ENCODE assay signal across 1 cellular context in the genomic region with DNA sequence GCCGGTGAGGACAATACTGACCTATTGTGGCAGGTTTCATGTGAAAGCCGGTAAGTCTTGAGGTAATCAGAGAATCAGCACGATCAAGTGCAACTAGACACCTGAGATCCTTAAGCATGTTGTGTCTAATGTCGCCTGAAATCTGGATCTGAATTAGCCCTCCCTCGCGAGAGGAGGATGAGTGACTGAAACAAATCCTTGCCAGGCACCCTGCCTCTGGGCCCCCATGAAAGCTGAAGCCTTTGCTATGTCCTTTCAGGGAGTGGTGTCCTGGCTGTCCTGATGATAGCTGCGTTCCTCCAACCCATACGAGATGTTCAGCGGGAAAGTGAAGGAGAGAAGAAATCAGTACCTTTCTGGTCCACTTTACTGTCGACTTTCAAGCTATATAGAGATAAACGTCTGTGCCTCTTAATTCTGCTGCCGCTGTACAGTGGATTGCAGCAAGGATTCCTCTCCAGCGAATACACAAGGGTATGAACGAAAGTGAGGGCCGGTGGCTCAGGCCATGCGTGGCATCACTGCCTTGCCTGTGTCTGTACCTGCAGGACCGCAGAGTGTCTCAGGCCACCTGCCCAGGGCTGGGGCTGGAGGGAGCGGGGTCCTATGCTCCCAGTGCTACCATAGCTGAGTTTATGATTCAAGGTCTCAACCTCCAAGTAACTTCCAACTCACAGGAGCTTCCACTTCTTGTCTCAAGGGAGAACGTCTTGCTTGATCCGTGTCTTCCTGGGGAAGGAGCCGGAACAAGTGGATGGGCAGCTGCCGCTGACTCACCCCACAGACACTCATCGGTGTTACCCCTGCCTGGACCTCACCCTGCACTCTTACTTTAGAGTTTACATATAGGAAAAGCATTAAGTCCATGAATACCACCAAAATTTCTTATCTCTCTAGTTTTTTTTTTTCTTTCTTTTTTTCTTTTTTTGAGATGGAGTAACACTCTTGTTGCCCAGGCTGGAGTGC.
TF ChIP-seq lines count a peak whose summit lies in the region.

No MANE protein-coding gene starts in this region.

TF ChIP-seq in H1, 55 proteins besides CTCF, POLR2A, EP300 and RAD21:
- TF ChIP-seq NRF1 (IDR thresholded peaks at IDR 0.05; ENCODE audit: low read depth, low read length) (no peak), ZNF274 (IDR thresholded peaks at IDR 0.05; ENCODE audit: borderline replicate concordance, extremely low read depth, low read length) (no peak), POU5F1 (IDR thresholded peaks at IDR 0.05; ENCODE audit: low read depth, low read length) (no peak), BACH1 (IDR thresholded peaks at IDR 0.05; ENCODE audit: low read length) (no peak), CHD2 (IDR thresholded peaks at IDR 0.05; ENCODE audit: low read length) (no peak), PHF8 (conservative IDR thresholded peaks at IDR 0.05; ENCODE audit: low read depth, low read length) (no peak), EZH2 (IDR thresholded peaks at IDR 0.05; ENCODE audit: low read depth, low read length, severe bottlenecking) (no peak), ATF3 (IDR thresholded peaks at IDR 0.05; ENCODE audit: insufficient read depth, low read depth, low read length) (no peak), SP4 (IDR thresholded peaks at IDR 0.05; ENCODE audit: low read length) (no peak), JUND (IDR thresholded peaks at IDR 0.05; ENCODE audit: low read length) (no peak), HDAC2 (IDR thresholded peaks at IDR 0.05; ENCODE audit: borderline replicate concordance in 1 of 2, low read depth in 2 of 2, low read length in 2 of 2) (no peak), CBX5 (IDR thresholded peaks at IDR 0.05; ENCODE audit: low read depth, low read length) (no peak), USF2 (IDR thresholded peaks at IDR 0.05; ENCODE audit: low read length) (no peak), TAF1 (IDR thresholded peaks at IDR 0.05; ENCODE audit: low read depth, low read length) (no peak), CEBPB (IDR thresholded peaks at IDR 0.05; ENCODE audit: low read depth, low read length) (no peak), BRCA1 (IDR thresholded peaks at IDR 0.05; ENCODE audit: low read depth, low read length) (no peak), SIN3A (conservative IDR thresholded peaks at IDR 0.05 in 1 of 2, IDR thresholded peaks at IDR 0.05 in 1 of 2; ENCODE audit: low read depth in 1 of 2, low read length in 2 of 2) (no peak), TAF7 (optimal IDR thresholded peaks at IDR 0.05; ENCODE audit: borderline replicate concordance, low read depth, low read length) (no peak), KDM5A (IDR thresholded peaks at IDR 0.05; ENCODE audit: low read length) (no peak)
- TF ChIP-seq, protein P1, sequence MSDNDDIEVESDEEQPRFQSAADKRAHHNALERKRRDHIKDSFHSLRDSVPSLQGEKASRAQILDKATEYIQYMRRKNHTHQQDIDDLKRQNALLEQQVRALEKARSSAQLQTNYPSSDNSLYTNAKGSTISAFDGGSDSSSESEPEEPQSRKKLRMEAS (IDR thresholded peaks at IDR 0.05) = no peak
